In genomic region chr2:73176881-73177644, GRCh38 we compare ENCODE assay signal across 8 cellular contexts. TPM values are rescaled to one million over a fixed set of nuclear protein-coding genes. Genes with fewer than 3 reads are reported as not detected.
DNase-seq lines count a peak whose midpoint lies in the region; ATAC-seq and TF ChIP-seq lines count a peak whose summit lies in the region.

No MANE protein-coding gene starts in this region.

- H3K4me1 Mint-ChIP-seq in natural killer cell treated with Interleukin-12 subunit alpha and Interleukin-12 subunit beta and Interleukin-15 and Interleukin-18, amount 100 ng/mL, for 72 hours (ENCODE audit: low read depth in 2 of 2) = peaks cover 25 to 29% of the 10 kb centered on the region in 2 donors

- no peaks in the 10 kb centered on the region for H3K79me2 ChIP-seq in DND-41 (ENCODE audit: insufficient read depth, low read length)

- no peaks in the 10 kb centered on the region for H3K36me3 Mint-ChIP-seq in natural killer cell treated with Interleukin-12 subunit alpha and Interleukin-12 subunit beta and Interleukin-15 and Interleukin-18, amount 100 ng/mL, for 72 hours

- H3K9ac ChIP-seq in DND-41 (ENCODE audit: low read depth, low read length) = peak overlapping the region; percentile 51

- H3K4me3 ChIP-seq in DND-41 (ENCODE audit: low read depth in 1 of 2, low read length in 2 of 2) (peak overlapping the region; percentile 7 to 62; a peak in 3 of 4 replicates), Peyer's patch (peak overlapping the region; percentile 41 to 65 (median 58)), fibroblast of pulmonary artery (replicated peaks; ENCODE audit: low read depth, low read length) (peak overlapping the region; percentile 57)

- H3K27ac ChIP-seq in DND-41 (ENCODE audit: low read length) = no peak overlapping the region
- peak overlapping the region; percentile 52 to 77 (median 60) for H3K27ac ChIP-seq in Peyer's patch

- DNase-seq in DND-41 (peak; percentile 87), KG1 (lab: John Stamatoyannopoulos, UW) (peak; percentile 55), Peyer's patch (peak; percentile 89 to 96 (median 91)), fibroblast of pulmonary artery (ENCODE audit: low read depth) (peak; percentile 84)
- peak; percentile 75 to 79 for DNase-seq in activated T-helper 1 cell treated with anti-CD3 and anti-CD28 coated beads, Interleukin-2, amount 50 U/mL, for 16 hours (ENCODE audit: low read depth in 1 of 2, low spot score in 1 of 2)
- peak; percentile 91 for DNase-seq in natural killer cell treated with Interleukin-12 subunit alpha and Interleukin-12 subunit beta and Interleukin-15 and Interleukin-18, amount 100 ng/mL, for 72 hours (ENCODE audit: low spot score)
- DNase-seq in stimulated activated naive CD4-positive, alpha-beta T cell (lab: John Stamatoyannopoulos, UW) = peak; percentile 63 to 91 (median 81)

- H3K9me3 Mint-ChIP-seq in natural killer cell treated with Interleukin-12 subunit alpha and Interleukin-12 subunit beta and Interleukin-15 and Interleukin-18, amount 100 ng/mL, for 72 hours = no peaks in the 10 kb centered on the region

- no peaks in the 10 kb centered on the region for H4K20me1 ChIP-seq in DND-41 (ENCODE audit: insufficient read depth, low read length)

- peak overlapping the region; percentile 87 to 89 for H3K27ac Mint-ChIP-seq in natural killer cell treated with Interleukin-12 subunit alpha and Interleukin-12 subunit beta and Interleukin-15 and Interleukin-18, amount 100 ng/mL, for 72 hours

- peaks cover 14% of the 10 kb centered on the region for H3K4me1 ChIP-seq in DND-41 (ENCODE audit: insufficient read depth, low read length)
- peaks cover 0 to 26% (median 21%) of the 10 kb centered on the region in 4 donors for H3K4me1 ChIP-seq in Peyer's patch

- peak overlapping the region; percentile 90 for H3K4me3 Mint-ChIP-seq in natural killer cell treated with Interleukin-12 subunit alpha and Interleukin-12 subunit beta and Interleukin-15 and Interleukin-18, amount 100 ng/mL, for 72 hours

- TF ChIP-seq CTCF in DND-41 (IDR thresholded peaks at IDR 0.05; ENCODE audit: borderline replicate concordance, extremely low read depth, low read length, poor library complexity, severe bottlenecking) = peak; percentile 98
- peak; percentile 95 to 99 (median 97) for TF ChIP-seq CTCF in Peyer's patch (IDR thresholded peaks at IDR 0.05)
- peak; percentile 73 for TF ChIP-seq CTCF in fibroblast of pulmonary artery (IDR thresholded peaks at IDR 0.05; ENCODE audit: low read length, missing control alignments)

- peak overlapping the region; percentile 78 for H2AFZ ChIP-seq in DND-41 (ENCODE audit: low read depth, low read length)

- peak overlapping the region; percentile 87 for H3K4me2 ChIP-seq in DND-41 (ENCODE audit: insufficient read depth, low read length)

- H3K27me3 ChIP-seq in DND-41 (ENCODE audit: insufficient read depth, low read length, poor library complexity) (peaks cover 44% of the 10 kb centered on the region), Peyer's patch (peaks cover 0 to 8% of the 10 kb centered on the region in 2 donors)

- H3K9me3 ChIP-seq in DND-41 (ENCODE audit: insufficient read depth, low read length, severe bottlenecking) (no peaks in the 10 kb centered on the region), Peyer's patch (no peaks in the 10 kb centered on the region)

- ATAC-seq in DND-41 (ENCODE audit: insufficient read depth, low read depth) (peak; percentile 94), GM21786 (IDR thresholded peaks at IDR 0.05; ENCODE audit: unreplicated experiment) (peak; percentile 82)
- peak; percentile 88 to 89 for ATAC-seq in natural killer cell treated with Interleukin-12 subunit alpha and Interleukin-12 subunit beta and Interleukin-15 and Interleukin-18, amount 100 ng/mL, for 72 hours

- H3K36me3 ChIP-seq in DND-41 (ENCODE audit: insufficient read depth, low read length) = no peaks in the 10 kb centered on the region
- H3K36me3 ChIP-seq in Peyer's patch = no peaks in the 10 kb centered on the region

- peaks cover 5 to 14% of the 10 kb centered on the region in 2 donors for H3K27me3 Mint-ChIP-seq in natural killer cell treated with Interleukin-12 subunit alpha and Interleukin-12 subunit beta and Interleukin-15 and Interleukin-18, amount 100 ng/mL, for 72 hours

- no peak for TF ChIP-seq POLR2A in Peyer's patch (IDR thresholded peaks at IDR 0.05)

RNA-seq across cellular contexts. Expression of gene NOTO, which starts 25.3 kb away (rescaled TPM):
- total RNA-seq in Peyer's patch = not detected
- not detected for total RNA-seq in natural killer cell treated with Interleukin-12 subunit alpha and Interleukin-12 subunit beta and Interleukin-15 and Interleukin-18, amount 100 ng/mL, for 72 hours

RNA-seq across cellular contexts. Expression of gene SMYD5, which starts 37.0 kb away (rescaled TPM):
- total RNA-seq in Peyer's patch = 10 to 100 TPM in 3 of 4 donors, 1 to 10 TPM in 1; 5.1 to 46.2 (median 15.6) TPM
- total RNA-seq in natural killer cell treated with Interleukin-12 subunit alpha and Interleukin-12 subunit beta and Interleukin-15 and Interleukin-18, amount 100 ng/mL, for 72 hours = 10 to 100 TPM; 27.2 to 47.1 TPM

RNA-seq across cellular contexts. Expression of gene PRADC1, which starts 56.0 kb away (rescaled TPM):
- 10 to 100 TPM; 30.5 to 69.9 (median 41.4) TPM for total RNA-seq in Peyer's patch
- 10 to 100 TPM; 13.0 to 13.5 TPM for total RNA-seq in natural killer cell treated with Interleukin-12 subunit alpha and Interleukin-12 subunit beta and Interleukin-15 and Interleukin-18, amount 100 ng/mL, for 72 hours

RNA-seq across cellular contexts. Expression of gene CCT7, which starts 57.0 kb away (rescaled TPM):
- total RNA-seq in Peyer's patch = 100 to 1,000 TPM in 2 of 4 donors, 10 to 100 TPM in 2; 83.5 to 131 (median 95.6) TPM
- total RNA-seq in natural killer cell treated with Interleukin-12 subunit alpha and Interleukin-12 subunit beta and Interleukin-15 and Interleukin-18, amount 100 ng/mL, for 72 hours = 100 to 1,000 TPM; 417 to 436 TPM
